Comparison of ENCODE assay signal across 27 cellular contexts in genomic region chr3:135169651-135170050, GRCh38.
"Had no signal": no experiment of that assay in that cellular context is flagged by ENCODE, and none has a peak within 500 bp of the region (broad histone marks: within the 10 kb centered on the region; RNA-seq: fewer than 3 reads in every experiment).

No MANE protein-coding gene starts in this region.

- H3K4me1 Mint-ChIP-seq: activated CD4-positive, alpha-beta memory T cell treated with anti-CD3 and anti-CD28 coated beads, Interleukin-2, amount 10 ng/mL, durations not matched to agents 7 days and 5 days; activated CD4-positive, alpha-beta T cell treated with anti-CD3 and anti-CD28 coated beads, Interleukin-2, amount 10 ng/mL, durations not matched to agents 7 days and 5 days; activated naive CD4-positive, alpha-beta T cell treated with anti-CD3 and anti-CD28 coated beads, Interleukin-2, amount 10 ng/mL, durations not matched to agents 7 days and 5 days; central memory CD8-positive, alpha-beta T cell had no signal

- H3K4me1 ChIP-seq: esophagus squamous epithelium had no signal

- H3K4me3 Mint-ChIP-seq: activated CD4-positive, alpha-beta memory T cell treated with anti-CD3 and anti-CD28 coated beads, Interleukin-2, amount 10 ng/mL, durations not matched to agents 7 days and 5 days; activated CD4-positive, alpha-beta T cell treated with anti-CD3 and anti-CD28 coated beads, Interleukin-2, amount 10 ng/mL, durations not matched to agents 7 days and 5 days; activated naive CD4-positive, alpha-beta T cell treated with anti-CD3 and anti-CD28 coated beads, Interleukin-2, amount 10 ng/mL, durations not matched to agents 7 days and 5 days; activated T-cell treated with anti-CD3 and anti-CD28 coated beads, Interleukin-2, amount 50 U/mL, for 24 hours; activated T-cell treated with anti-CD3 and anti-CD28 coated beads, Interleukin-2, amount 50 U/mL, for 72 hours; central memory CD8-positive, alpha-beta T cell; dendritic cell treated with granulocyte-macrophage colony-stimulating factor and Interleukin-4, amounts not matched to agents 40 ng/mL and 50 ng/mL, for 4 days; effector memory CD8-positive, alpha-beta T cell; WTC11 had no signal

- H3K4me3 ChIP-seq: coronary artery, dorsolateral prefrontal cortex, esophagus squamous epithelium had no signal

- H3K9me3 Mint-ChIP-seq: activated CD4-positive, alpha-beta memory T cell treated with anti-CD3 and anti-CD28 coated beads, Interleukin-2, amount 10 ng/mL, durations not matched to agents 7 days and 5 days; activated CD4-positive, alpha-beta T cell treated with anti-CD3 and anti-CD28 coated beads, Interleukin-2, amount 10 ng/mL, durations not matched to agents 7 days and 5 days; activated naive CD4-positive, alpha-beta T cell treated with anti-CD3 and anti-CD28 coated beads, Interleukin-2, amount 10 ng/mL, durations not matched to agents 7 days and 5 days; activated naive CD4-positive, alpha-beta T cell treated with anti-CD3 and anti-CD28 coated beads, Interleukin-2, amount 50 U/mL, for 72 hours; central memory CD8-positive, alpha-beta T cell; dendritic cell treated with granulocyte-macrophage colony-stimulating factor and Interleukin-4, amounts not matched to agents 40 ng/mL and 50 ng/mL, for 4 days; WTC11 had no signal

- DNase-seq: activated CD4-positive, alpha-beta memory T cell treated with anti-CD3 and anti-CD28 coated beads, Interleukin-2, amount 10 ng/mL, durations not matched to agents 7 days and 5 days; activated CD4-positive, alpha-beta T cell treated with anti-CD3 and anti-CD28 coated beads for 1 hour; activated CD4-positive, alpha-beta T cell treated with anti-CD3 and anti-CD28 coated beads for 4 hours; activated CD4-positive, alpha-beta T cell treated with anti-CD3 and anti-CD28 coated beads, Interleukin-2, amount 10 ng/mL, durations not matched to agents 7 days and 5 days; activated CD4-positive, alpha-beta T cell treated with anti-CD3 and anti-CD28 coated beads, Interleukin-2, amount 50 U/mL, for 4 hours; activated CD8-positive, alpha-beta memory T cell treated with anti-CD3 and anti-CD28 coated beads, Interleukin-2, amount 50 U/mL, for 48 hours; activated gamma-delta T cell; activated naive CD4-positive, alpha-beta T cell; activated naive CD4-positive, alpha-beta T cell treated with anti-CD3 and anti-CD28 coated beads, Interleukin-2, amount 10 ng/mL, durations not matched to agents 7 days and 5 days; activated T-cell treated with anti-CD3 and anti-CD28 coated beads for 4 hours; activated T-cell treated with anti-CD3 and anti-CD28 coated beads, Interleukin-2, amount 50 U/mL, for 24 hours; activated T-cell treated with anti-CD3 and anti-CD28 coated beads, Interleukin-2, amount 50 U/mL, for 72 hours; amniotic stem cell; brain microvascular endothelial cell; dorsolateral prefrontal cortex; effector CD4-positive, alpha-beta T cell; effector memory CD8-positive, alpha-beta T cell; erythroblast; esophagus squamous epithelium; foreskin melanocyte had no signal

- H3K27ac ChIP-seq: brain microvascular endothelial cell, coronary artery, dorsolateral prefrontal cortex, esophagus squamous epithelium had no signal

- H3K27me3 ChIP-seq: brain microvascular endothelial cell, dorsolateral prefrontal cortex had no signal

- ATAC-seq: activated naive CD4-positive, alpha-beta T cell treated with anti-CD3 and anti-CD28 coated beads, Interleukin-2, amount 50 U/mL, for 72 hours; activated T-cell treated with anti-CD3 and anti-CD28 coated beads, Interleukin-2, amount 50 U/mL, for 72 hours; effector memory CD8-positive, alpha-beta T cell; WTC11 had no signal

- H3K27me3 Mint-ChIP-seq: activated CD4-positive, alpha-beta memory T cell treated with anti-CD3 and anti-CD28 coated beads, Interleukin-2, amount 10 ng/mL, durations not matched to agents 7 days and 5 days; activated CD4-positive, alpha-beta T cell treated with anti-CD3 and anti-CD28 coated beads, Interleukin-2, amount 10 ng/mL, durations not matched to agents 7 days and 5 days; activated naive CD4-positive, alpha-beta T cell treated with anti-CD3 and anti-CD28 coated beads, Interleukin-2, amount 10 ng/mL, durations not matched to agents 7 days and 5 days; activated T-cell treated with anti-CD3 and anti-CD28 coated beads, Interleukin-2, amount 50 U/mL, for 24 hours; central memory CD8-positive, alpha-beta T cell; dendritic cell treated with granulocyte-macrophage colony-stimulating factor and Interleukin-4, amounts not matched to agents 40 ng/mL and 50 ng/mL, for 4 days; effector memory CD8-positive, alpha-beta T cell had no signal

- FAIRE-seq: astrocyte, bronchial epithelial cell had no signal

- H3K36me3 Mint-ChIP-seq: activated naive CD4-positive, alpha-beta T cell treated with anti-CD3 and anti-CD28 coated beads, Interleukin-2, amount 10 ng/mL, durations not matched to agents 7 days and 5 days; activated naive CD4-positive, alpha-beta T cell treated with anti-CD3 and anti-CD28 coated beads, Interleukin-2, amount 50 U/mL, for 72 hours; WTC11 had no signal

- H3K36me3 ChIP-seq: brain microvascular endothelial cell, esophagus squamous epithelium had no signal

- H3K27ac Mint-ChIP-seq: activated CD4-positive, alpha-beta memory T cell treated with anti-CD3 and anti-CD28 coated beads, Interleukin-2, amount 10 ng/mL, durations not matched to agents 7 days and 5 days; activated CD4-positive, alpha-beta T cell treated with anti-CD3 and anti-CD28 coated beads, Interleukin-2, amount 10 ng/mL, durations not matched to agents 7 days and 5 days; activated naive CD4-positive, alpha-beta T cell treated with anti-CD3 and anti-CD28 coated beads, Interleukin-2, amount 10 ng/mL, durations not matched to agents 7 days and 5 days; activated naive CD4-positive, alpha-beta T cell treated with anti-CD3 and anti-CD28 coated beads, Interleukin-2, amount 50 U/mL, for 72 hours; activated T-cell treated with anti-CD3 and anti-CD28 coated beads, Interleukin-2, amount 50 U/mL, for 24 hours; activated T-cell treated with anti-CD3 and anti-CD28 coated beads, Interleukin-2, amount 50 U/mL, for 72 hours; dendritic cell treated with granulocyte-macrophage colony-stimulating factor and Interleukin-4, amounts not matched to agents 40 ng/mL and 50 ng/mL, for 4 days; effector memory CD8-positive, alpha-beta T cell; WTC11 had no signal

- H3K9me3 ChIP-seq: esophagus squamous epithelium had no signal
